Comparison of ENCODE assay signal across 1 cellular context in genomic region chrX:23786268-23786815, GRCh38.
A peak's percentile ranks its signal among the peaks of the same experiment; 100 is the strongest.
TF ChIP-seq lines count a peak whose summit lies in the region.

No MANE protein-coding gene starts in this region.

TF ChIP-seq in HEK293, 187 proteins besides CTCF, POLR2A, EP300 and RAD21 (continued from another document):
- TF ChIP-seq PRDM6 (tag by site-specific recombination; IDR thresholded peaks at IDR 0.05) (peak; percentile 68; the same call in 1 of the 2 replicates), PRDM4 (tag by site-specific recombination; IDR thresholded peaks at IDR 0.05) (peak; percentile 40; the same call in 1 of the 2 replicates), ZNF626 (tag by site-specific recombination; IDR thresholded peaks at IDR 0.05) (no peak), ZNF624 (tag by site-specific recombination; IDR thresholded peaks at IDR 0.05) (no peak; the same call in 1 of the 2 replicates), ZSCAN16 (tag by site-specific recombination; IDR thresholded peaks at IDR 0.05) (no peak), ZNF692 (tag by site-specific recombination; IDR thresholded peaks at IDR 0.05) (no peak), ZBTB48 (tag by site-specific recombination; IDR thresholded peaks at IDR 0.05) (no peak)
